Comparison of ENCODE assay signal across 26 cellular contexts in the genomic region with DNA sequence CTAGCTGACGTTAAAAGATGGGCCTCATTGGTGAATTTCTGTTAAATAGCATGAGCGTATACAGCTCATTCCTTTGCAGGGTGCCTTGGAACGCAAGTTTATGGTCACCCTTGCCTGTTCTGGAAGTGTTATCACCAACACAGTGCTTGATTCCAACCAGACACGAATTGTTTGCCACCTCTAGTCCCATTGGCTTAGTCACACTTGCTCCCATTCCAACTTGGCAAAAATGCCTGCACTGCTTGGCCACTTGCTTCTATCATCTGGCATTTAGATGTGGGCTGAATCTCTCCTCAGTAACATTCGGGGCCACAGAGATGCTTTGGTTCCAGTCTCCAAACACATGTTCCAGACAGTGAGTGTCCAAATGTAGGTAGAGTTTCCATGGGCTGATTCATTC. TPM values are rescaled to one million over a fixed set of nuclear protein-coding genes. Genes with fewer than 3 reads are reported as not detected.
DNase-seq lines count a peak whose midpoint lies in the region; ATAC-seq and TF ChIP-seq lines count a peak whose summit lies in the region.
"Had no signal": no experiment of that assay in that cellular context is flagged by ENCODE, and none has a peak within 500 bp of the region (broad histone marks: within the 10 kb centered on the region; RNA-seq: fewer than 3 reads in every experiment).

No MANE protein-coding gene starts in this region.

- TF ChIP-seq EP300 in stomach (IDR thresholded peaks at IDR 0.05): no peak

- WGBS in stomach, 5 donors: 74 to 87% (median 82%) methylated on average over 5 of the region's 5 CpGs

- DNase-seq in Ammon's horn (ENCODE audit: low spot score) (peak; percentile 41), NCI-H446 treated with DMSO at 0.1 percent for 48 hours (lab: John Stamatoyannopoulos, UW) (peak; percentile 33), fibroblast of peridontal ligament (ENCODE audit: extremely low read depth) (peak; percentile 22), myocyte (ENCODE audit: low read depth) (peak; percentile 45), uterus (no peak), stomach (no peak), brain microvascular endothelial cell (no peak)
- DNase-seq: ACHN; activated CD8-positive, alpha-beta T cell treated with anti-CD3 and anti-CD28 coated beads, Interleukin-2, amount 10 ng/mL, durations not matched to agents 7 days and 5 days; activated effector memory CD4-positive, alpha-beta T cell treated with Interleukin-2 at 50 U/mL for 16 hours; activated naive CD8-positive, alpha-beta T cell treated with anti-CD3 and anti-CD28 coated beads, Interleukin-2, amount 10 ng/mL, durations not matched to agents 7 days and 5 days; Caco-2; DMS79; effector CD4-positive, alpha-beta T cell; foreskin fibroblast; NCI-H1436; NCI-H2081 treated with DMSO at 0.1 percent for 48 hours; NCI-H345; RPMI8226; stimulated activated CD4-positive, alpha-beta T cell treated with anti-CD3 and anti-CD28 coated beads, Interleukin-2, amount 100 ng/mL, for 24 hours; T-helper 2 cell had no signal

- H3K4me1 ChIP-seq in uterus: no peaks in the 10 kb centered on the region
- peaks cover 0 to 6% (median 0%) of the 10 kb centered on the region in 4 donors for H3K4me1 ChIP-seq in stomach
- H3K4me1 ChIP-seq: Caco-2 had no signal

- intact Hi-C loops in uterus (cut with DNase I; ENCODE audit: low total_unique reads) (no loop called here), stomach (cut with DNase I; ENCODE audit: low total_unique reads) (no loop called here)

- H3K27ac ChIP-seq in uterus: no peak overlapping the region
- no peak overlapping the region for H3K27ac ChIP-seq in stomach
- no peak overlapping the region for H3K27ac ChIP-seq in brain microvascular endothelial cell
- H3K27ac ChIP-seq: epithelial cell of prostate, KMS-11, SK-N-MC had no signal

- no peak for TF ChIP-seq CTCF in uterus (IDR thresholded peaks at IDR 0.05)
- no peak for TF ChIP-seq CTCF in stomach (IDR thresholded peaks at IDR 0.05)
- TF ChIP-seq CTCF in brain microvascular endothelial cell (IDR thresholded peaks at IDR 0.05; ENCODE audit: low read depth, low read length, missing control alignments): no peak

- no peak overlapping the region for H3K4me3 ChIP-seq in uterus
- no peak overlapping the region for H3K4me3 ChIP-seq in stomach
- no peak overlapping the region for H3K4me3 ChIP-seq in brain microvascular endothelial cell (ENCODE audit: low read depth, low read length)
- H3K4me3 ChIP-seq: SK-N-MC had no signal

- no peaks in the 10 kb centered on the region for H3K9me3 ChIP-seq in uterus
- H3K9me3 ChIP-seq in stomach: no peaks in the 10 kb centered on the region
- H3K9me3 ChIP-seq: Caco-2 had no signal

- no peaks in the 10 kb centered on the region for H3K36me3 ChIP-seq in uterus
- H3K36me3 ChIP-seq in stomach: no peaks in the 10 kb centered on the region
- H3K36me3 ChIP-seq in brain microvascular endothelial cell (replicated peaks): no peaks in the 10 kb centered on the region

- ATAC-seq in HG02678 (IDR thresholded peaks at IDR 0.05; ENCODE audit: unreplicated experiment): no peak
- ATAC-seq: activated CD8-positive, alpha-beta T cell treated with anti-CD3 and anti-CD28 coated beads, Interleukin-2, amount 10 ng/mL, durations not matched to agents 7 days and 5 days; HCT116 had no signal

- H3K27me3 ChIP-seq in uterus: no peaks in the 10 kb centered on the region
- no peaks in the 10 kb centered on the region for H3K27me3 ChIP-seq in stomach
- H3K27me3 ChIP-seq in brain microvascular endothelial cell (replicated peaks): no peaks in the 10 kb centered on the region

- in situ Hi-C loops in brain microvascular endothelial cell (cut with HindIII; ENCODE audit: low pct_ligation_motif_present, low sequenced_read_pairs): no loop called here

- TF ChIP-seq POLR2A in uterus (IDR thresholded peaks at IDR 0.05): no peak
- no peak for TF ChIP-seq POLR2A in stomach (IDR thresholded peaks at IDR 0.05)

RNA-seq across cellular contexts. Expression of a gene that starts 27.5 kb away (rescaled TPM):
- 43.0 and 48.8 TPM in 2 replicates for total RNA-seq in myocyte
- 38.8 TPM for polyA plus RNA-seq in myocyte (2012)
- 100 to 1,000 TPM in 1 of 4 donors, 10 to 100 TPM in 3; 30.3 to 398 (median 46.7) TPM for total RNA-seq in uterus
- total RNA-seq in stomach: 10 to 100 TPM in 3 of 5 donors, 1 to 10 TPM in 2; 2.3 to 32.1 (median 18.4) TPM
- 1 to 10 TPM; 3.7 to 5.6 (median 5.5) TPM for polyA plus RNA-seq in stomach

Comparison
In these comparisons a context has a peak if more than half of its experiments do, and no peak if none do; other contexts are left out.
1. DNase-seq: peak in Ammon's horn (single experiment), NCI-H446 treated with DMSO at 0.1 percent for 48 hours (single experiment), fibroblast of peridontal ligament (single experiment) and myocyte (single experiment); none in uterus (0 of 2), stomach (single experiment) and brain microvascular endothelial cell (single experiment).